Comparison of ENCODE assay signal across 8 cellular contexts in the genomic region with DNA sequence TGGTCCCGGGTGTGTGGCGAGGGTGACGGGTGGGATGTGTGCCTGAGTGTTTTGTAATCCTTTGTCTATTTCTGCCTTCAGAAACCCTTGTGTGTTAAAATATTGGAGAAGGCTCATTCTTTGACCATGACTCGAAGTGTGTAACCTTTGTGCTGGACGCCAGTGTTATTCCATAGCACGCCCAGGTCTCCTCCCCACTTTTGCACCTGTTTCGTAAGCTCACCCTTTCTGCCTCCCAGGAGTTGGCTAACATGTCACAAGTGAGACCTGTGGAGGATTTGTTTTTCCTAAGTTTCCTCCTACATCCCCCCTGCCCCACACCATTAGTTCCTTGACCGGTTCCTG. TPM values are rescaled to one million over a fixed set of nuclear protein-coding genes. Genes with fewer than 3 reads are reported as not detected.
DNase-seq lines count a peak whose midpoint lies in the region; ATAC-seq and TF ChIP-seq lines count a peak whose summit lies in the region.

No MANE protein-coding gene starts in this region.

- peak overlapping the region; percentile 99 for H3K27ac Mint-ChIP-seq in T-helper 2 cell treated with Interferon-gamma antibody and Interleukin-4, amounts not matched to agents 5 μg/mL and 100 μg/mL, for 36 hours

- ATAC-seq in HG02623 (IDR thresholded peaks at IDR 0.05; ENCODE audit: unreplicated experiment) (peak; percentile 10), left colon (peak; percentile 74)

- peak overlapping the region; percentile 89 to 95 for H3K4me3 ChIP-seq in cardiac fibroblast (replicated peaks in 1 of 2; ENCODE audit: low read depth in 2 of 2, low read length in 2 of 2)

- H3K4me1 Mint-ChIP-seq in T-helper 2 cell treated with Interferon-gamma antibody and Interleukin-4, amounts not matched to agents 5 μg/mL and 100 μg/mL, for 36 hours (ENCODE audit: low read depth), result peaks cover 32% of the 10 kb centered on the region

- H3K9me3 Mint-ChIP-seq in T-helper 2 cell treated with Interferon-gamma antibody and Interleukin-4, amounts not matched to agents 5 μg/mL and 100 μg/mL, for 36 hours, result no peaks in the 10 kb centered on the region

- no peak for TF ChIP-seq CTCF in cardiac fibroblast (IDR thresholded peaks at IDR 0.05; ENCODE audit: low read depth, low read length)

- peak overlapping the region; percentile 99 for H3K4me3 Mint-ChIP-seq in T-helper 2 cell treated with Interferon-gamma antibody and Interleukin-4, amounts not matched to agents 5 μg/mL and 100 μg/mL, for 36 hours

- DNase-seq in T-helper 2 cell treated with Interferon-gamma antibody and Interleukin-4, amounts not matched to agents 5 μg/mL and 100 μg/mL, for 36 hours (ENCODE audit: low spot score), result no peak
- DNase-seq in T-helper 2 cell, result no peak
- DNase-seq in NCI-H510A treated with DMSO at 0.1 percent for 48 hours (lab: John Stamatoyannopoulos, UW), result peak; percentile 74
- peak; percentile 66 to 81 for DNase-seq in cardiac fibroblast (ENCODE audit: low read depth in 2 of 2)
- DNase-seq in left colon, result peak in 1 of 2 donors; percentile 68
- peak in 3 of 49 donors; percentile 41 to 60 (median 54) for DNase-seq in substantia nigra (lab: John Stamatoyannopoulos, UW)
- no peak for DNase-seq in activated CD4-positive, alpha-beta T cell treated with anti-CD3 and anti-CD28 coated beads for 48 hours

- intact Hi-C loops in left colon (cut with DNase I, micrococcal nuclease), result loop anchor here in 1 of 2 donors (5.0 kb wide), 1 partner anchor 40 kb away; a partner anchor contains a TSS

- H3K36me3 Mint-ChIP-seq in T-helper 2 cell treated with Interferon-gamma antibody and Interleukin-4, amounts not matched to agents 5 μg/mL and 100 μg/mL, for 36 hours (ENCODE audit: low read depth), result peaks cover 48% of the 10 kb centered on the region

- peak overlapping the region; percentile 91 for H3K27ac ChIP-seq in substantia nigra (ENCODE audit: low read depth, low read length, poor library complexity, severe bottlenecking)

- H3K27me3 Mint-ChIP-seq in T-helper 2 cell treated with Interferon-gamma antibody and Interleukin-4, amounts not matched to agents 5 μg/mL and 100 μg/mL, for 36 hours (ENCODE audit: low read depth), result no peaks in the 10 kb centered on the region

RNA-seq across cellular contexts. Expression of a gene that starts 0.4 kb away (rescaled TPM):
- total RNA-seq in left colon, result 10 to 100 TPM; 52.7 to 61.4 TPM

RNA-seq across cellular contexts. Expression of a gene that starts 0.6 kb away (rescaled TPM):
- 10 to 100 TPM; 71.5 to 80.6 TPM for total RNA-seq in left colon

RNA-seq across cellular contexts. Expression of a gene that starts 42.2 kb away (rescaled TPM):
- 10 to 100 TPM; 22.6 to 25.6 TPM for total RNA-seq in left colon

Comparison
In these comparisons a context has a peak if more than half of its experiments do, and no peak if none do; other contexts are left out.
1. DNase-seq: peak in NCI-H510A treated with DMSO at 0.1 percent for 48 hours (single experiment) and cardiac fibroblast (2 of 2); none in T-helper 2 cell treated with Interferon-gamma antibody and Interleukin-4, amounts not matched to agents 5 μg/mL and 100 μg/mL, for 36 hours (single experiment), T-helper 2 cell (0 of 5) and activated CD4-positive, alpha-beta T cell treated with anti-CD3 and anti-CD28 coated beads for 48 hours (single experiment).